17 cellular contexts compared by ENCODE assay signal in genomic region chr4:102174800-102175199, GRCh38.
DNase-seq lines count a peak whose midpoint lies in the region; ATAC-seq and TF ChIP-seq lines count a peak whose summit lies in the region.
"Had no signal": no experiment of that assay in that cellular context is flagged by ENCODE, and none has a peak within 500 bp of the region (broad histone marks: within the 10 kb centered on the region; RNA-seq: fewer than 3 reads in every experiment).

No MANE protein-coding gene starts in this region.

- H3K36me3 ChIP-seq in PC-9 (ENCODE audit: low read depth): no peaks in the 10 kb centered on the region
- no peaks in the 10 kb centered on the region for H3K36me3 ChIP-seq in osteoblast (ENCODE audit: insufficient read depth, low read length)

- DNase-seq in COLO829 (ENCODE audit: low spot score) (peak; percentile 9), PC-9 (no peak), dedifferentiated amniotic fluid mesenchymal stem cell (ENCODE audit: extremely low spot score) (peak; percentile 70), osteoblast (ENCODE audit: insufficient read length, low spot score, missing footprints) (peak; percentile 31), NCI-H1930 (lab: John Stamatoyannopoulos, UW) (no peak), SKM-1 (lab: John Stamatoyannopoulos, UW; ENCODE audit: unreplicated experiment) (no peak)
- DNase-seq: activated CD4-positive, alpha-beta T cell treated with anti-CD3 and anti-CD28 coated beads, Interleukin-2, amount 10 ng/mL, durations not matched to agents 24 days and 14 days; CD4-positive, CD25-positive, alpha-beta regulatory T cell; cerebellar nuclear complex; NCI-H2107; posterior cingulate gyrus; stimulated activated CD4-positive, alpha-beta T cell treated with anti-CD3 and anti-CD28 coated beads, Interleukin-4, amount 100 ng/mL, for 1 hour; stimulated activated naive B cell treated with anti-CD40 and anti-IgM and Interleukin-4, amounts not matched to agents 10 μg/mL and 1 μg/mL and 100 μg/mL, for 72 hours; T-helper 17 cell had no signal

- intact Hi-C loops in PC-9 (cut with micrococcal nuclease; ENCODE audit: unreplicated experiment): no loop called here

- CTCF ChIA-PET in PC-9 (lab: Charles Lee): interaction anchor here (0.7 kb wide), 1 partner anchor 223 kb away, joined by 12 read pairs; no protein-coding TSS in a partner anchor

- H3K79me2 ChIP-seq in PC-9 (ENCODE audit: low read depth): no peaks in the 10 kb centered on the region
- H3K79me2 ChIP-seq in osteoblast (ENCODE audit: insufficient read depth, low read length): no peaks in the 10 kb centered on the region

- TF ChIP-seq CTCF in PC-9 (conservative IDR thresholded peaks at IDR 0.05): no peak
- TF ChIP-seq CTCF in osteoblast (IDR thresholded peaks at IDR 0.05; ENCODE audit: extremely low read depth, low read depth, low read length): no peak

- BruUV-seq in PC-9 (replicated peaks; lab: Mats Ljungman, UMichigan): no TSS peak

- H3K27me3 ChIP-seq in PC-9 (ENCODE audit: insufficient read depth, low read depth): no peaks in the 10 kb centered on the region
- H3K27me3 ChIP-seq in osteoblast (ENCODE audit: insufficient read depth, low read length): no peaks in the 10 kb centered on the region

- H2AFZ ChIP-seq in PC-9 (peak overlapping the region; percentile 43; the same call in 1 of the 2 replicates), osteoblast (ENCODE audit: low read length) (peak overlapping the region; percentile 6)

- ATAC-seq in HG02759 (IDR thresholded peaks at IDR 0.05; ENCODE audit: unreplicated experiment): no peak
- ATAC-seq in GM18867 (IDR thresholded peaks at IDR 0.05; ENCODE audit: unreplicated experiment): no peak
- ATAC-seq: esophagus mucosa; stimulated activated naive B cell treated with anti-CD40 and anti-IgM and Interleukin-4, amounts not matched to agents 10 μg/mL and 1 μg/mL and 100 μg/mL, for 72 hours; T-helper 17 cell had no signal

- H4K20me1 ChIP-seq in PC-9 (ENCODE audit: insufficient read depth) (no peaks in the 10 kb centered on the region), osteoblast (ENCODE audit: insufficient read depth, low read length) (no peaks in the 10 kb centered on the region)

- H3K4me1 ChIP-seq in PC-9 (replicated peaks; ENCODE audit: insufficient read depth): no peaks in the 10 kb centered on the region
- no peaks in the 10 kb centered on the region for H3K4me1 ChIP-seq in osteoblast (ENCODE audit: insufficient read depth, low read length)

- H3K9me2 ChIP-seq in PC-9 (ENCODE audit: insufficient read depth): no peaks in the 10 kb centered on the region

- POLR2A ChIA-PET in PC-9 (lab: Charles Lee; ENCODE audit: unreplicated experiment): no interaction called here

- H3K4me3 ChIP-seq in PC-9: no peak overlapping the region
- no peak overlapping the region for H3K4me3 ChIP-seq in osteoblast (ENCODE audit: insufficient read depth, low read length)

- H3K9me3 ChIP-seq in PC-9 (ENCODE audit: insufficient read depth, low read depth): no peaks in the 10 kb centered on the region
- no peaks in the 10 kb centered on the region for H3K9me3 ChIP-seq in osteoblast (ENCODE audit: low read depth, low read length)

- no peak overlapping the region for H3K27ac ChIP-seq in PC-9
- H3K27ac ChIP-seq in osteoblast (ENCODE audit: low read depth, low read length): peak overlapping the region; percentile 13

- H3K4me2 ChIP-seq in PC-9 (no peak overlapping the region), osteoblast (ENCODE audit: insufficient read depth, low read length) (peak overlapping the region; percentile 1)

- no peaks in the 10 kb centered on the region for H3F3A ChIP-seq in PC-9 (ENCODE audit: insufficient read depth, low read depth)

Comparison
In these comparisons a context has a peak if more than half of its experiments do, and no peak if none do; other contexts are left out.
1. DNase-seq: peak in COLO829 (single experiment), dedifferentiated amniotic fluid mesenchymal stem cell (single experiment) and osteoblast (single experiment); none in PC-9 (0 of 2), NCI-H1930 (0 of 2) and SKM-1 (single experiment).